ENCODE assay signal across 21 cellular contexts in genomic region chr7:128067983-128068382, GRCh38.
"Had no signal": no experiment of that assay in that cellular context is flagged by ENCODE, and none has a peak within 500 bp of the region (broad histone marks: within the 10 kb centered on the region; RNA-seq: fewer than 3 reads in every experiment).

No MANE protein-coding gene starts in this region.

- H3K4me3 ChIP-seq: breast epithelium, esophagus muscularis mucosa, heart left ventricle, mucosa of descending colon, spleen, suprapubic skin had no signal

- DNase-seq: activated CD4-positive, alpha-beta T cell treated with anti-CD3 and anti-CD28 coated beads, Interleukin-2, amount 50 U/mL, for 1 hour; activated CD4-positive, CD25-positive, alpha-beta regulatory T cell; activated effector memory CD4-positive, alpha-beta T cell treated with anti-CD3 and anti-CD28 coated beads, Interleukin-2, amount 50 U/mL, for 16 hours; activated T-cell treated with anti-CD3 and anti-CD28 coated beads, Interleukin-2, amount 50 U/mL, for 4 hours; anterior cingulate cortex; foreskin keratinocyte; heart left ventricle; mucosa of descending colon; natural killer cell; occipital lobe; right cardiac atrium; spleen; stimulated activated CD4-positive, alpha-beta T cell treated with anti-CD3 and anti-CD28 coated beads, Interleukin-1b, Interleukin-23, amount 100 ng/mL, for 48 hours; stimulated activated naive CD4-positive, alpha-beta T cell treated with Interleukin-2 at 50 U/mL for 16 hours; T-helper 17 cell had no signal

- ATAC-seq: activated T-cell treated with anti-CD3 and anti-CD28 coated beads, Interleukin-2, amount 50 U/mL, for 4 hours; foreskin keratinocyte; heart left ventricle; mucosa of descending colon; natural killer cell; right cardiac atrium; T-helper 17 cell had no signal

- H3K9me3 Mint-ChIP-seq: activated T-cell treated with anti-CD3 and anti-CD28 coated beads, Interleukin-2, amount 50 U/mL, for 4 hours; natural killer cell; type B pancreatic cell had no signal

- H3K36me3 Mint-ChIP-seq: natural killer cell had no signal

- H3K27ac Mint-ChIP-seq: natural killer cell, progenitor cell of endocrine pancreas, T-helper 17 cell, type B pancreatic cell had no signal

- H3K27me3 Mint-ChIP-seq: activated naive CD8-positive, alpha-beta T cell; progenitor cell of endocrine pancreas; T-helper 17 cell; type B pancreatic cell had no signal

- H3K4me3 Mint-ChIP-seq: activated naive CD8-positive, alpha-beta T cell; activated T-cell treated with anti-CD3 and anti-CD28 coated beads, Interleukin-2, amount 50 U/mL, for 4 hours; natural killer cell; T-helper 17 cell; type B pancreatic cell had no signal
